ENCODE assay signal across 1 cellular context in genomic region chr1:37498872-37499617, GRCh38.
TF ChIP-seq lines count a peak whose summit lies in the region.

No MANE protein-coding gene starts in this region.

TF ChIP-seq in GM23338, 12 proteins besides CTCF, POLR2A, EP300 and RAD21 (continued from another document):
- no peak for TF ChIP-seq ZNF462 (CRISPR knock-in tag; IDR thresholded peaks at IDR 0.05)
- TF ChIP-seq ZNF114 (CRISPR knock-in tag; IDR thresholded peaks at IDR 0.05) = no peak
- no peak for TF ChIP-seq ZNF331 (CRISPR knock-in tag; IDR thresholded peaks at IDR 0.05; ENCODE audit: low read depth)
- no peak for TF ChIP-seq CREB1 (CRISPR knock-in tag; IDR thresholded peaks at IDR 0.05; ENCODE audit: low read depth)
- no peak for TF ChIP-seq POLR2AphosphoS5 (IDR thresholded peaks at IDR 0.05; ENCODE audit: low read depth)
- TF ChIP-seq REST (IDR thresholded peaks at IDR 0.05; ENCODE audit: unreplicated experiment) = no peak
- no peak for TF ChIP-seq JUNB (IDR thresholded peaks at IDR 0.05; ENCODE audit: unreplicated experiment)
- TF ChIP-seq ETS1 (IDR thresholded peaks at IDR 0.05) = no peak
